8 cellular contexts compared by ENCODE assay signal in the genomic region with DNA sequence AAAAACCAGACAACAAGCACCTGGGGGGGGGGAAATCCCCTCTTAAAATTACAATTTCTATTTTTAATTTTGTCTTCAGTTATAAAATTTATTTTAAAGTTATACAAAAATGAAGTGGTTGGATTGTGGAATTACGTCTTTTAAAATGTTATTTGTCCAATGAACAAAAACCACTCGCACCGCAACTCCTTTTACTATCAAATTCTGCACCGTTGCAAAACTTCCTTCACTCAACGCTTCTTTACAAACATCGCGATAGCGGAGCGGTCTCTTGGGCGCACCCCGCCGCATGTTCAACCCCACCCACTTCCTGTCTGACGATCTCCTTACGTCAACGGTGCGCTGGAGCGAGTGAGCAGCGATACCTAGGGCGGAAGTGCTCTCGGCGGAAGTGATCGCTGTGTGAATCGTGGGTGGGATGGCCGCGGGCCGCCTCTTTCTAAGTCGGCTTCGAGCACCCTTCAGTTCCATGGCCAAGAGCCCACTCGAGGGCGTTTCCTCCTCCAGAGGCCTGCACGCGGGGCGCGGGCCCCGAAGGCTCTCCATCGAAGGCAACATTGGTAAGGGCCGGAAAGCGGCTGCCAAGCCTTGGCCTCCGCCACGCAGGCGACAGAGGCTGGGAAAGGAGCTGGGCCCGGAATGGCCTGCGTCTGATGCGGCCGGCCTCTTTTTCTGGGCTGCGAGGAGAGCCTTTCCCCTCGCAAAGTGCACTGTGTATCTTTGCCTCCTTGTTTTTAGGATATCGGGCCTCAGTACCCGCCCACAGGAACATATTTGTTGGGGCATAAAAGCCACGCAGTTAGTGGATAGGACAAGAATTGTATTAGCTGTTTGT. TPM values are rescaled to one million over a fixed set of nuclear protein-coding genes. Genes with fewer than 3 reads are reported as not detected.
A peak's percentile ranks its signal among the peaks of the same experiment; 100 is the strongest.
DNase-seq lines count a peak whose midpoint lies in the region; ATAC-seq, FAIRE-seq and TF ChIP-seq lines count a peak whose summit lies in the region.

Gene DGUOK (plus strand): TSS at position 388 of the 835 bp plus-strand sequence. CDS start 31 bp downstream, at position 419.

- no peak for TF ChIP-seq CTCF in AG10803 (conservative IDR thresholded peaks at IDR 0.05; ENCODE audit: low read length)

- peak within 1 kb of the TSS; percentile 90 for H3K4me3 ChIP-seq in AG10803 (ENCODE audit: low read length)

- peak; percentile 99 for ATAC-seq in GM19043 (IDR thresholded peaks at IDR 0.05; ENCODE audit: low read depth, unreplicated experiment)
- peak; percentile 97 for ATAC-seq in HG03378 (IDR thresholded peaks at IDR 0.05; ENCODE audit: unreplicated experiment)

- DNase-seq in AG10803 (ENCODE audit: low read depth) (peak; percentile 99), NCI-H460 (ENCODE audit: extremely low read depth, low read depth) (peak; percentile 100), cerebellar nuclear complex (lab: John Stamatoyannopoulos, UW) (peak; percentile 84 to 87)
- peak; percentile 91 for DNase-seq in activated CD4-positive, CD25-positive, alpha-beta regulatory T cell treated with anti-CD3 and anti-CD28 coated beads, Interleukin-2, amount 50 U/mL, for 72 hours
- peak; percentile 90 for DNase-seq in stimulated activated CD4-positive, alpha-beta T cell treated with anti-CD3 and anti-CD28 coated beads, Interleukin-12 subunit alpha, Interleukin-12 subunit beta, amount 100 ng/mL, for 4 hours

- FAIRE-seq in islet of Langerhans (lab: Jason Lieb, UNC), result peak; percentile 97

RNA-seq across cellular contexts. Expression of gene DGUOK, which starts in this region (rescaled TPM):
- 151 and 159 TPM in 2 replicates for total RNA-seq in NCI-H460 (2014; rRNA removed; shearing (Covaris generic))
- polyA plus RNA-seq in NCI-H460 (2014; cell fraction: nucleus; rRNA removed), result 110 and 137 TPM in 2 replicates

Comparison
In these comparisons a context has a peak if more than half of its experiments do, and no peak if none do; other contexts are left out.
1. Peak in every context shown above with its lines: DNase-seq, ATAC-seq and H3K4me3 ChIP-seq.